In the genomic region with DNA sequence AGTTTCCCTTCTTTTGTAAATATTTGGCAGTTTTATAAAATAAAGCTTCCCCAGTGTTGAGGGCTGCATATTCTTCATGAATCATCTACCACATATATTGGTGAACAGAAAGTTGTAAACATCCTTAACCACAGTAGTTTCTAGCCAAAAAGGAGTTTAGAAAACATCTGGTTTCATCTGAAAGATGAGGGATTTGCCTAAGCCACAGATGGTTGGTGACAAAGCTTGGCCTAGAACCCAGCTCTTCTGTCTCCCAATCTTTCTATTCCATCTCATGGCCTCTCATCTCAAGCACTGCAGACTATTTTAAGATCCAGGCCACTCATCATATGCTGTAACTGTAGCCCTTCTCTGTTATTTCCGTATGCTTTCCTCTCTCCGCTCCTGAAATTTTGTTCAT, we compare ENCODE assay signal across 29 cellular contexts.
DNase-seq lines count a peak whose midpoint lies in the region; ATAC-seq, FAIRE-seq and TF ChIP-seq lines count a peak whose summit lies in the region.
"Had no signal": no experiment of that assay in that cellular context is flagged by ENCODE, and none has a peak within 500 bp of the region (broad histone marks: within the 10 kb centered on the region; RNA-seq: fewer than 3 reads in every experiment).

No MANE protein-coding gene starts in this region.

- POLR2A ChIA-PET in RWPE1 (lab: Yijun Ruan, JAX; ENCODE audit: low non-redundant PET), result no interaction called here

- ATAC-seq in GM19035 (IDR thresholded peaks at IDR 0.05; ENCODE audit: unreplicated experiment) (no peak), HG02970 (IDR thresholded peaks at IDR 0.05; ENCODE audit: low FRiP score, unreplicated experiment) (no peak)
- ATAC-seq: activated CD4-positive, CD25-positive, alpha-beta regulatory T cell treated with anti-CD3 and anti-CD28 coated beads, Interleukin-2, amount 50 U/mL, for 24 hours; gastroesophageal sphincter; natural killer cell treated with Interleukin-12 subunit alpha and Interleukin-12 subunit beta and Interleukin-15 and Interleukin-18, amount 100 ng/mL, for 72 hours; Panc1; stimulated activated naive B cell treated with anti-CD40 and anti-IgM and Interleukin-4, amounts not matched to agents 10 μg/mL and 1 μg/mL and 100 μg/mL, for 72 hours; T-cell had no signal

- H3K4me3 ChIP-seq in AG10803 (ENCODE audit: low read length) (no peak overlapping the region), fibroblast of the aortic adventitia (ENCODE audit: low read depth, low read length) (no peak overlapping the region)
- H3K4me3 ChIP-seq: gastroesophageal sphincter, HAP-1, SJSA1, thoracic aorta, vagina had no signal

- no peak for FAIRE-seq in D721Med (lab: Jason Lieb, UNC)
- FAIRE-seq: GM18507 had no signal

- DNase-seq in AG10803 (ENCODE audit: low read depth) (peak; percentile 93), H4 (ENCODE audit: low spot score) (peak; percentile 68), RPMI7951 (ENCODE audit: low read depth) (peak; percentile 30), fibroblast of the aortic adventitia (ENCODE audit: low read depth) (peak; percentile 32), RWPE1 (ENCODE audit: low spot score) (no peak), D721Med (ENCODE audit: insufficient read length, low spot score) (no peak)
- DNase-seq: activated CD4-positive, alpha-beta memory T cell treated with anti-CD3 and anti-CD28 coated beads, Interleukin-2, amount 10 ng/mL, durations not matched to agents 7 days and 5 days; CD4-positive, CD25-positive, alpha-beta regulatory T cell; effector CD8-positive, alpha-beta T cell; hypothalamus; islet precursor cell; KBM-7; MV-4-11; NCI-H146; NCI-H510A treated with DMSO at 0.1 percent for 48 hours; stimulated activated CD4-positive, alpha-beta T cell treated with anti-CD3 and anti-CD28 coated beads, Interleukin-4, amount 100 ng/mL, for 24 hours; stimulated activated naive B cell treated with anti-CD40 and anti-IgM and Interleukin-4, amounts not matched to agents 10 μg/mL and 1 μg/mL and 100 μg/mL, for 72 hours; T-cell had no signal

- TF ChIP-seq CTCF in AG10803 (conservative IDR thresholded peaks at IDR 0.05; ENCODE audit: low read length) (no peak), fibroblast of the aortic adventitia (IDR thresholded peaks at IDR 0.05; ENCODE audit: insufficient read depth, low read length) (no peak), RWPE1 (conservative IDR thresholded peaks at IDR 0.05; ENCODE audit: low read depth) (no peak), D721Med (IDR thresholded peaks at IDR 0.05; ENCODE audit: insufficient read depth, missing control alignments) (no peak)

- CTCF ChIA-PET in RWPE1 (lab: Yijun Ruan, JAX), result interaction anchor here (1.0 kb wide), 1 partner anchor 12 kb away, joined by 3 read pairs; no protein-coding TSS in a partner anchor

- no peak overlapping the region for H3K27ac ChIP-seq in RWPE1
- H3K27ac ChIP-seq: gastroesophageal sphincter, SJSA1, thoracic aorta, vagina had no signal

Comparison
In these comparisons a context has a peak if more than half of its experiments do, and no peak if none do; other contexts are left out.
1. DNase-seq: peak in AG10803 (single experiment), H4 (single experiment), RPMI7951 (single experiment) and fibroblast of the aortic adventitia (single experiment); none in RWPE1 (single experiment) and D721Med (single experiment).